In genomic region chr4:102641796-102642195, GRCh38 we compare ENCODE assay signal across 12 cellular contexts.
"Had no signal": no experiment of that assay in that cellular context is flagged by ENCODE, and none has a peak within 500 bp of the region (broad histone marks: within the 10 kb centered on the region; RNA-seq: fewer than 3 reads in every experiment).

No MANE protein-coding gene starts in this region.

- H3K9me3 ChIP-seq: pancreas, transverse colon had no signal

- H3K27me3 ChIP-seq: pancreas, transverse colon had no signal

- H3K4me3 ChIP-seq: pancreas, transverse colon had no signal

- H3K4me1 ChIP-seq: pancreas, transverse colon had no signal

- H3K36me3 ChIP-seq: transverse colon had no signal

- FAIRE-seq: pancreas had no signal

- DNase-seq: activated CD4-positive, alpha-beta T cell treated with anti-CD3 and anti-CD28 coated beads for 1 hour; activated CD4-positive, alpha-beta T cell treated with anti-CD3 and anti-CD28 coated beads, Interleukin-2, amount 50 U/mL, for 4 hours; activated naive CD4-positive, alpha-beta T cell treated with anti-CD3 and anti-CD28 coated beads, Interleukin-2, amount 10 ng/mL, durations not matched to agents 7 days and 5 days; endodermal cell; erythroblast; pancreas; retina; stimulated activated CD4-positive, alpha-beta T cell treated with anti-CD3 and anti-CD28 coated beads, Interleukin-15, amount 100 ng/mL, for 24 hours; stimulated activated CD4-positive, alpha-beta T cell treated with anti-CD3 and anti-CD28 coated beads, Interleukin-4, amount 100 ng/mL, for 1 hour; stimulated activated naive CD4-positive, alpha-beta T cell; T-helper 1 cell; transverse colon had no signal

- H3K27ac ChIP-seq: transverse colon had no signal
